1 cellular context compared by ENCODE assay signal in genomic region chr4:128060620-128061565, GRCh38.
TF ChIP-seq lines count a peak whose summit lies in the region.

LARP1B (plus strand) TSS chr4:128061312; CDS start chr4:128074952, 13,640 bp downstream.

TF ChIP-seq in GM12878, 131 proteins besides CTCF, POLR2A, EP300 and RAD21 (continued from another document and continues in another):
- TF ChIP-seq NKRF (conservative IDR thresholded peaks at IDR 0.05) (peak; percentile 78), ATF7 (IDR thresholded peaks at IDR 0.05; ENCODE audit: low read depth) (no peak), RB1 (IDR thresholded peaks at IDR 0.05; ENCODE audit: borderline replicate concordance) (peak; percentile 74), ZZZ3 (IDR thresholded peaks at IDR 0.05; ENCODE audit: control insufficient read depth, insufficient read length, low read depth) (no peak), SPI1 (IDR thresholded peaks at IDR 0.05; ENCODE audit: borderline replicate concordance, insufficient read depth, low read depth, low read length) (no peak), E4F1 (IDR thresholded peaks at IDR 0.05; ENCODE audit: borderline replicate concordance, partially characterized antibody) (no peak), PAX8 (IDR thresholded peaks at IDR 0.05) (no peak), EGR1 (IDR thresholded peaks at IDR 0.05; ENCODE audit: borderline replicate concordance in 1 of 2, low read depth in 2 of 2, low read length in 2 of 2) (peak in 1 of 2 experiments; percentile 22; a peak in 1 of 3 replicates), SREBF2 (IDR thresholded peaks at IDR 0.05; ENCODE audit: low read length) (no peak), EZH2 (IDR thresholded peaks at IDR 0.05; ENCODE audit: borderline replicate concordance, control insufficient read depth, low read depth, low read length) (no peak), SKIL (IDR thresholded peaks at IDR 0.05; ENCODE audit: low read depth, poor library complexity, severe bottlenecking) (no peak), SMAD5 (IDR thresholded peaks at IDR 0.05; ENCODE audit: low read depth) (peak; percentile 26; the same call in 1 of the 2 replicates), TCF3 (IDR thresholded peaks at IDR 0.05; ENCODE audit: borderline replicate concordance, insufficient read depth, low read depth, low read length) (peak; percentile 80; the same call in 1 of the 2 replicates), MYB (IDR thresholded peaks at IDR 0.05; ENCODE audit: borderline replicate concordance, low read depth, low read length) (no peak), SIN3A (IDR thresholded peaks at IDR 0.05; ENCODE audit: low read depth, low read length) (no peak), CBX3 (IDR thresholded peaks at IDR 0.05; ENCODE audit: borderline replicate concordance, low read depth) (no peak), ZNF384 (IDR thresholded peaks at IDR 0.05; ENCODE audit: borderline replicate concordance, low read depth, low read length) (no peak), GABPA (IDR thresholded peaks at IDR 0.05; ENCODE audit: low read depth) (no peak), CBX5 (IDR thresholded peaks at IDR 0.05; ENCODE audit: low read depth) (no peak; the same call in 1 of the 2 replicates), STAT1 (conservative IDR thresholded peaks at IDR 0.05) (peak; percentile 61; the same call in 1 of the 2 replicates), NR2F1 (conservative IDR thresholded peaks at IDR 0.05) (peak; percentile 86), MTA3 (IDR thresholded peaks at IDR 0.05; ENCODE audit: borderline replicate concordance, low read length) (no peak), PKNOX1 (IDR thresholded peaks at IDR 0.05) (0 out of 2 replicates have a peak, but pooled peaks have one; percentile 46), RFX5 (IDR thresholded peaks at IDR 0.05; ENCODE audit: low read depth, low read length) (no peak; the same call in 1 of the 2 replicates), BCLAF1 (IDR thresholded peaks at IDR 0.05) (no peak), SMARCA5 (IDR thresholded peaks at IDR 0.05) (peak; percentile 61; the same call in 1 of the 2 replicates), PML (IDR thresholded peaks at IDR 0.05; ENCODE audit: low read length) (peak; percentile 84), CHD1 (IDR thresholded peaks at IDR 0.05; ENCODE audit: low read depth, low read length) (no peak), POLR2AphosphoS5 (IDR thresholded peaks at IDR 0.05; ENCODE audit: low read length) (peak; percentile 78), HDAC6 (IDR thresholded peaks at IDR 0.05; ENCODE audit: unreplicated experiment) (no peak), HDGF (IDR thresholded peaks at IDR 0.05) (0 out of 2 replicates have a peak, but pooled peaks have one; percentile 27), RELB (IDR thresholded peaks at IDR 0.05; ENCODE audit: low read depth) (no peak), ZBED1 (IDR thresholded peaks at IDR 0.05; ENCODE audit: borderline replicate concordance) (no peak; the same call in 1 of the 2 replicates), BMI1 (IDR thresholded peaks at IDR 0.05; ENCODE audit: borderline replicate concordance) (no peak), RCOR1 (conservative IDR thresholded peaks at IDR 0.05; ENCODE audit: low read depth, low read length) (0 out of 2 replicates have a peak, but pooled peaks have one; percentile 39), RBBP5 (conservative IDR thresholded peaks at IDR 0.05) (no peak), ZNF687 (IDR thresholded peaks at IDR 0.05) (peak; percentile 98), POU2F2 (IDR thresholded peaks at IDR 0.05; ENCODE audit: borderline replicate concordance, low read depth, low read length) (0 out of 3 replicates have a peak, but pooled peaks have one; percentile 53), HDAC2 (IDR thresholded peaks at IDR 0.05) (no peak), JUNB (IDR thresholded peaks at IDR 0.05) (no peak), IRF3 (IDR thresholded peaks at IDR 0.05) (no peak), ETV6 (conservative IDR thresholded peaks at IDR 0.05 in 1 of 2, IDR thresholded peaks at IDR 0.05 in 1 of 2; ENCODE audit: borderline replicate concordance in 1 of 2, low read depth in 1 of 2) (no peak), HCFC1 (IDR thresholded peaks at IDR 0.05; ENCODE audit: low read length) (no peak), TCF12 (IDR thresholded peaks at IDR 0.05; ENCODE audit: low read depth, low read length) (no peak), GATAD2B (conservative IDR thresholded peaks at IDR 0.05; ENCODE audit: low read depth) (peak; percentile 99), CHD2 (IDR thresholded peaks at IDR 0.05; ENCODE audit: borderline replicate concordance, low read depth, low read length) (peak; percentile 92), SUZ12 (IDR thresholded peaks at IDR 0.05; ENCODE audit: unreplicated experiment) (no peak), ZNF217 (IDR thresholded peaks at IDR 0.05) (peak; percentile 27; the same call in 1 of the 2 replicates), LARP7 (IDR thresholded peaks at IDR 0.05) (peak; percentile 84)
